In the genomic region with DNA sequence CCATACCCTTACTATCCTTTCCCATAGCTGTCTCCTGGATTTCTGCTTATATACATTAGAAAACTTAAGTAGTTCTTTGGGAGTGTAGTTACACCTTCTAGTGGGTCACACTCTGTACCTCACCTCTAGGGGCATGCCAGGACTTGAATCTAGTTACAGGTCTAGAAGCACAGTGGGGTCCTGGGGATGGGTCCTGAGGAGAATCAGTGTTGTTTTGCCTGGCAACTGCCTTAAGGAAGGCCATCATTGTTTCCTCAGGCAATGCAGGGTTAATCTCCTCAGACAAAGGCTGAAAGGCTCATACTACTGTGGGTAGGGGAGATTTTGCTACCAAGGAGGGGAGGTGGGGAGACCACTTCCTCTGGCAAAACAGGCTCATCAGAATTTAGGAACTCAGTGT, we compare ENCODE assay signal across 2 cellular contexts.
TF ChIP-seq lines count a peak whose summit lies in the region.

No MANE protein-coding gene starts in this region.

TF ChIP-seq in GM23338, 12 proteins besides CTCF, POLR2A, EP300 and RAD21 (continued from another document and continues in another):
- TF ChIP-seq, protein P1, sequence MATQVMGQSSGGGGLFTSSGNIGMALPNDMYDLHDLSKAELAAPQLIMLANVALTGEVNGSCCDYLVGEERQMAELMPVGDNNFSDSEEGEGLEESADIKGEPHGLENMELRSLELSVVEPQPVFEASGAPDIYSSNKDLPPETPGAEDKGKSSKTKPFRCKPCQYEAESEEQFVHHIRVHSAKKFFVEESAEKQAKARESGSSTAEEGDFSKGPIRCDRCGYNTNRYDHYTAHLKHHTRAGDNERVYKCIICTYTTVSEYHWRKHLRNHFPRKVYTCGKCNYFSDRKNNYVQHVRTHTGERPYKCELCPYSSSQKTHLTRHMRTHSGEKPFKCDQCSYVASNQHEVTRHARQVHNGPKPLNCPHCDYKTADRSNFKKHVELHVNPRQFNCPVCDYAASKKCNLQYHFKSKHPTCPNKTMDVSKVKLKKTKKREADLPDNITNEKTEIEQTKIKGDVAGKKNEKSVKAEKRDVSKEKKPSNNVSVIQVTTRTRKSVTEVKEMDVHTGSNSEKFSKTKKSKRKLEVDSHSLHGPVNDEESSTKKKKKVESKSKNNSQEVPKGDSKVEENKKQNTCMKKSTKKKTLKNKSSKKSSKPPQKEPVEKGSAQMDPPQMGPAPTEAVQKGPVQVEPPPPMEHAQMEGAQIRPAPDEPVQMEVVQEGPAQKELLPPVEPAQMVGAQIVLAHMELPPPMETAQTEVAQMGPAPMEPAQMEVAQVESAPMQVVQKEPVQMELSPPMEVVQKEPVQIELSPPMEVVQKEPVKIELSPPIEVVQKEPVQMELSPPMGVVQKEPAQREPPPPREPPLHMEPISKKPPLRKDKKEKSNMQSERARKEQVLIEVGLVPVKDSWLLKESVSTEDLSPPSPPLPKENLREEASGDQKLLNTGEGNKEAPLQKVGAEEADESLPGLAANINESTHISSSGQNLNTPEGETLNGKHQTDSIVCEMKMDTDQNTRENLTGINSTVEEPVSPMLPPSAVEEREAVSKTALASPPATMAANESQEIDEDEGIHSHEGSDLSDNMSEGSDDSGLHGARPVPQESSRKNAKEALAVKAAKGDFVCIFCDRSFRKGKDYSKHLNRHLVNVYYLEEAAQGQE (IDR thresholded peaks at IDR 0.05; ENCODE audit: unreplicated experiment): no peak
- TF ChIP-seq STAT1 (IDR thresholded peaks at IDR 0.05; ENCODE audit: unreplicated experiment): no peak
- TF ChIP-seq, protein P2, sequence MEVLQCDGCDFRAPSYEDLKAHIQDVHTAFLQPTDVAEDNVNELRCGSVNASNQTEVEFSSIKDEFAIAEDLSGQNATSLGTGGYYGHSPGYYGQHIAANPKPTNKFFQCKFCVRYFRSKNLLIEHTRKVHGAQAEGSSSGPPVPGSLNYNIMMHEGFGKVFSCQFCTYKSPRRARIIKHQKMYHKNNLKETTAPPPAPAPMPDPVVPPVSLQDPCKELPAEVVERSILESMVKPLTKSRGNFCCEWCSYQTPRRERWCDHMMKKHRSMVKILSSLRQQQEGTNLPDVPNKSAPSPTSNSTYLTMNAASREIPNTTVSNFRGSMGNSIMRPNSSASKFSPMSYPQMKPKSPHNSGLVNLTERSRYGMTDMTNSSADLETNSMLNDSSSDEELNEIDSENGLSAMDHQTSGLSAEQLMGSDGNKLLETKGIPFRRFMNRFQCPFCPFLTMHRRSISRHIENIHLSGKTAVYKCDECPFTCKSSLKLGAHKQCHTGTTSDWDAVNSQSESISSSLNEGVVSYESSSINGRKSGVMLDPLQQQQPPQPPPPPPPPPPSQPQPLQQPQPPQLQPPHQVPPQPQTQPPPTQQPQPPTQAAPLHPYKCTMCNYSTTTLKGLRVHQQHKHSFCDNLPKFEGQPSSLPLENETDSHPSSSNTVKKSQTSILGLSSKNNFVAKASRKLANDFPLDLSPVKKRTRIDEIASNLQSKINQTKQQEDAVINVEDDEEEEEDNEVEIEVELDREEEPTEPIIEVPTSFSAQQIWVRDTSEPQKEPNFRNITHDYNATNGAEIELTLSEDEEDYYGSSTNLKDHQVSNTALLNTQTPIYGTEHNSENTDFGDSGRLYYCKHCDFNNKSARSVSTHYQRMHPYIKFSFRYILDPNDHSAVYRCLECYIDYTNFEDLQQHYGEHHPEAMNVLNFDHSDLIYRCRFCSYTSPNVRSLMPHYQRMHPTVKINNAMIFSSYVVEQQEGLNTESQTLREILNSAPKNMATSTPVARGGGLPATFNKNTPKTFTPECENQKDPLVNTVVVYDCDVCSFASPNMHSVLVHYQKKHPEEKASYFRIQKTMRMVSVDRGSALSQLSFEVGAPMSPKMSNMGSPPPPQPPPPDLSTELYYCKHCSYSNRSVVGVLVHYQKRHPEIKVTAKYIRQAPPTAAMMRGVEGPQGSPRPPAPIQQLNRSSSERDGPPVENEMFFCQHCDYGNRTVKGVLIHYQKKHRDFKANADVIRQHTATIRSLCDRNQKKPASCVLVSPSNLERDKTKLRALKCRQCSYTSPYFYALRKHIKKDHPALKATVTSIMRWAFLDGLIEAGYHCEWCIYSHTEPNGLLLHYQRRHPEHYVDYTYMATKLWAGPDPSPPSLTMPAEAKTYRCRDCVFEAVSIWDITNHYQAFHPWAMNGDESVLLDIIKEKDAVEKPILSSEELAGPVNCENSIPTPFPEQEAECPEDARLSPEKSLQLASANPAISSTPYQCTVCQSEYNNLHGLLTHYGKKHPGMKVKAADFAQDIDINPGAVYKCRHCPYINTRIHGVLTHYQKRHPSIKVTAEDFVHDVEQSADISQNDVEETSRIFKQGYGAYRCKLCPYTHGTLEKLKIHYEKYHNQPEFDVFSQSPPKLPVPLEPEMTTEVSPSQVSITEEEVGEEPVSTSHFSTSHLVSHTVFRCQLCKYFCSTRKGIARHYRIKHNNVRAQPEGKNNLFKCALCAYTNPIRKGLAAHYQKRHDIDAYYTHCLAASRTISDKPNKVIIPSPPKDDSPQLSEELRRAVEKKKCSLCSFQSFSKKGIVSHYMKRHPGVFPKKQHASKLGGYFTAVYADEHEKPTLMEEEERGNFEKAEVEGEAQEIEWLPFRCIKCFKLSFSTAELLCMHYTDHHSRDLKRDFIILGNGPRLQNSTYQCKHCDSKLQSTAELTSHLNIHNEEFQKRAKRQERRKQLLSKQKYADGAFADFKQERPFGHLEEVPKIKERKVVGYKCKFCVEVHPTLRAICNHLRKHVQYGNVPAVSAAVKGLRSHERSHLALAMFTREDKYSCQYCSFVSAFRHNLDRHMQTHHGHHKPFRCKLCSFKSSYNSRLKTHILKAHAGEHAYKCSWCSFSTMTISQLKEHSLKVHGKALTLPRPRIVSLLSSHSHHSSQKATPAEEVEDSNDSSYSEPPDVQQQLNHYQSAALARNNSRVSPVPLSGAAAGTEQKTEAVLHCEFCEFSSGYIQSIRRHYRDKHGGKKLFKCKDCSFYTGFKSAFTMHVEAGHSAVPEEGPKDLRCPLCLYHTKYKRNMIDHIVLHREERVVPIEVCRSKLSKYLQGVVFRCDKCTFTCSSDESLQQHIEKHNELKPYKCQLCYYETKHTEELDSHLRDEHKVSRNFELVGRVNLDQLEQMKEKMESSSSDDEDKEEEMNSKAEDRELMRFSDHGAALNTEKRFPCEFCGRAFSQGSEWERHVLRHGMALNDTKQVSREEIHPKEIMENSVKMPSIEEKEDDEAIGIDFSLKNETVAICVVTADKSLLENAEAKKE (CRISPR knock-in tag; IDR thresholded peaks at IDR 0.05): no peak
- no peak for TF ChIP-seq CREB1 (CRISPR knock-in tag; IDR thresholded peaks at IDR 0.05; ENCODE audit: low read depth)
- TF ChIP-seq ZNF114 (CRISPR knock-in tag; IDR thresholded peaks at IDR 0.05): no peak
- TF ChIP-seq, protein P3, sequence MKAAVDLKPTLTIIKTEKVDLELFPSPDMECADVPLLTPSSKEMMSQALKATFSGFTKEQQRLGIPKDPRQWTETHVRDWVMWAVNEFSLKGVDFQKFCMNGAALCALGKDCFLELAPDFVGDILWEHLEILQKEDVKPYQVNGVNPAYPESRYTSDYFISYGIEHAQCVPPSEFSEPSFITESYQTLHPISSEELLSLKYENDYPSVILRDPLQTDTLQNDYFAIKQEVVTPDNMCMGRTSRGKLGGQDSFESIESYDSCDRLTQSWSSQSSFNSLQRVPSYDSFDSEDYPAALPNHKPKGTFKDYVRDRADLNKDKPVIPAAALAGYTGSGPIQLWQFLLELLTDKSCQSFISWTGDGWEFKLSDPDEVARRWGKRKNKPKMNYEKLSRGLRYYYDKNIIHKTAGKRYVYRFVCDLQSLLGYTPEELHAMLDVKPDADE (IDR thresholded peaks at IDR 0.05): no peak
- TF ChIP-seq POLR2AphosphoS5 (IDR thresholded peaks at IDR 0.05; ENCODE audit: low read depth): no peak
- TF ChIP-seq ZNF331 (CRISPR knock-in tag; IDR thresholded peaks at IDR 0.05; ENCODE audit: low read depth): no peak
- TF ChIP-seq JUNB (IDR thresholded peaks at IDR 0.05; ENCODE audit: unreplicated experiment): no peak
- no peak for TF ChIP-seq NANOG (IDR thresholded peaks at IDR 0.05; ENCODE audit: borderline replicate concordance)

TF ChIP-seq in WTC11, 78 proteins besides CTCF, POLR2A, EP300 and RAD21 (continued from another document):
- TF ChIP-seq TEAD1 (CRISPR knock-in tag; IDR thresholded peaks at IDR 0.05): no peak
- TF ChIP-seq ZNF396 (CRISPR knock-in tag; IDR thresholded peaks at IDR 0.05; ENCODE audit: borderline replicate concordance): no peak
- TF ChIP-seq, protein P4, sequence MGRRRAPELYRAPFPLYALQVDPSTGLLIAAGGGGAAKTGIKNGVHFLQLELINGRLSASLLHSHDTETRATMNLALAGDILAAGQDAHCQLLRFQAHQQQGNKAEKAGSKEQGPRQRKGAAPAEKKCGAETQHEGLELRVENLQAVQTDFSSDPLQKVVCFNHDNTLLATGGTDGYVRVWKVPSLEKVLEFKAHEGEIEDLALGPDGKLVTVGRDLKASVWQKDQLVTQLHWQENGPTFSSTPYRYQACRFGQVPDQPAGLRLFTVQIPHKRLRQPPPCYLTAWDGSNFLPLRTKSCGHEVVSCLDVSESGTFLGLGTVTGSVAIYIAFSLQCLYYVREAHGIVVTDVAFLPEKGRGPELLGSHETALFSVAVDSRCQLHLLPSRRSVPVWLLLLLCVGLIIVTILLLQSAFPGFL (CRISPR knock-in tag; IDR thresholded peaks at IDR 0.05; ENCODE audit: borderline replicate concordance): no peak
- TF ChIP-seq FOXP1 (CRISPR knock-in tag; IDR thresholded peaks at IDR 0.05; ENCODE audit: borderline replicate concordance): no peak
- no peak for TF ChIP-seq ZNF138 (CRISPR knock-in tag; conservative IDR thresholded peaks at IDR 0.05)
- TF ChIP-seq, protein P5, sequence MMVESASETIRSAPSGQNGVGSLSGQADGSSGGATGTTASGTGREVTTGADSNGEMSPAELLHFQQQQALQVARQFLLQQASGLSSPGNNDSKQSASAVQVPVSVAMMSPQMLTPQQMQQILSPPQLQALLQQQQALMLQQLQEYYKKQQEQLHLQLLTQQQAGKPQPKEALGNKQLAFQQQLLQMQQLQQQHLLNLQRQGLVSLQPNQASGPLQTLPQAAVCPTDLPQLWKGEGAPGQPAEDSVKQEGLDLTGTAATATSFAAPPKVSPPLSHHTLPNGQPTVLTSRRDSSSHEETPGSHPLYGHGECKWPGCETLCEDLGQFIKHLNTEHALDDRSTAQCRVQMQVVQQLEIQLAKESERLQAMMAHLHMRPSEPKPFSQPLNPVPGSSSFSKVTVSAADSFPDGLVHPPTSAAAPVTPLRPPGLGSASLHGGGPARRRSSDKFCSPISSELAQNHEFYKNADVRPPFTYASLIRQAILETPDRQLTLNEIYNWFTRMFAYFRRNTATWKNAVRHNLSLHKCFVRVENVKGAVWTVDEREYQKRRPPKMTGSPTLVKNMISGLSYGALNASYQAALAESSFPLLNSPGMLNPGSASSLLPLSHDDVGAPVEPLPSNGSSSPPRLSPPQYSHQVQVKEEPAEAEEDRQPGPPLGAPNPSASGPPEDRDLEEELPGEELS (CRISPR knock-in tag; IDR thresholded peaks at IDR 0.05): no peak
- TF ChIP-seq FOXJ3 (CRISPR knock-in tag; IDR thresholded peaks at IDR 0.05; ENCODE audit: borderline replicate concordance): no peak
- no peak for TF ChIP-seq GRHL2 (CRISPR knock-in tag; IDR thresholded peaks at IDR 0.05; ENCODE audit: insufficient replicate concordance, severe bottlenecking)
- TF ChIP-seq ZNF219 (CRISPR knock-in tag; IDR thresholded peaks at IDR 0.05; ENCODE audit: borderline replicate concordance): no peak
- TF ChIP-seq, protein P6, sequence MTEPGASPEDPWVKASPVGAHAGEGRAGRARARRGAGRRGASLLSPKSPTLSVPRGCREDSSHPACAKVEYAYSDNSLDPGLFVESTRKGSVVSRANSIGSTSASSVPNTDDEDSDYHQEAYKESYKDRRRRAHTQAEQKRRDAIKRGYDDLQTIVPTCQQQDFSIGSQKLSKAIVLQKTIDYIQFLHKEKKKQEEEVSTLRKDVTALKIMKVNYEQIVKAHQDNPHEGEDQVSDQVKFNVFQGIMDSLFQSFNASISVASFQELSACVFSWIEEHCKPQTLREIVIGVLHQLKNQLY (CRISPR knock-in tag; IDR thresholded peaks at IDR 0.05): no peak
TF ChIP-seq in WTC11: peak in this region for 0.
